In genomic region chr2:237012577-237013237, GRCh38 we compare ENCODE assay signal across 1 cellular context.
TF ChIP-seq lines count a peak whose summit lies in the region.

No MANE protein-coding gene starts in this region.

TF ChIP-seq in HepG2, 621 proteins besides CTCF, POLR2A, EP300 and RAD21 (continued from another document):
- no peak for TF ChIP-seq SP140L (CRISPR knock-in tag; IDR thresholded peaks at IDR 0.05; ENCODE audit: borderline replicate concordance)
